14 cellular contexts compared by ENCODE assay signal in genomic region chr7:155921804-155922506, GRCh38.
A peak's percentile ranks its signal among the peaks of the same experiment; 100 is the strongest.
DNase-seq lines count a peak whose midpoint lies in the region; ATAC-seq, FAIRE-seq and TF ChIP-seq lines count a peak whose summit lies in the region.
"Had no signal": no experiment of that assay in that cellular context is flagged by ENCODE, and none has a peak within 500 bp of the region (broad histone marks: within the 10 kb centered on the region; RNA-seq: fewer than 3 reads in every experiment).

No MANE protein-coding gene starts in this region.

- FAIRE-seq in bronchial epithelial cell (lab: Jason Lieb, UNC) = no peak

- TF ChIP-seq POLR2A in thyroid gland (IDR thresholded peaks at IDR 0.05) = no peak

- DNase-seq in LoVo (ENCODE audit: low spot score) (peak; percentile 81), bronchial epithelial cell (ENCODE audit: low read depth) (peak; percentile 87), lung (ENCODE audit: low spot score) (peak; percentile 59), thyroid gland (peak; percentile 85 to 86)
- no peak for DNase-seq in activated T-cell treated with anti-CD3 and anti-CD28 coated beads, Interleukin-2, amount 50 U/mL, for 48 hours
- DNase-seq: activated T-cell treated with anti-CD3 and anti-CD28 coated beads, Interleukin-2, amount 50 U/mL, for 24 hours; CD4-positive, CD25-positive, alpha-beta regulatory T cell; dermis blood vessel endothelial cell; HCEC 1CT; naive thymus-derived CD8-positive, alpha-beta T cell; NCI-H2081; T-cell had no signal

- H3K4me1 ChIP-seq in lung (ENCODE audit: control insufficient read depth in 2 of 2, insufficient read depth in 2 of 2, low read length in 2 of 2) (peaks cover 0 to 3% of the 10 kb centered on the region in 2 donors), thyroid gland (peaks cover 0 to 8% of the 10 kb centered on the region in 2 donors)

- no peak overlapping the region for H3K27ac ChIP-seq in lung (ENCODE audit: low read depth in 1 of 2, low read length in 1 of 2)
- peak overlapping the region in 1 of 3 donors; percentile 30 for H3K27ac ChIP-seq in thyroid gland

- no peak for TF ChIP-seq CTCF in bronchial epithelial cell (IDR thresholded peaks at IDR 0.05; ENCODE audit: insufficient read depth, low read length, severe bottlenecking)
- no peak for TF ChIP-seq CTCF in lung (IDR thresholded peaks at IDR 0.05; ENCODE audit: control extremely low read depth, extremely low read depth)
- no peak for TF ChIP-seq CTCF in thyroid gland (IDR thresholded peaks at IDR 0.05)

- H3K36me3 ChIP-seq in bronchial epithelial cell (ENCODE audit: control insufficient read depth, insufficient read depth, low read length) = no peaks in the 10 kb centered on the region
- no peaks in the 10 kb centered on the region for H3K36me3 ChIP-seq in lung (ENCODE audit: control insufficient read depth in 2 of 2, insufficient read depth in 2 of 2, low read length in 2 of 2)
- H3K36me3 ChIP-seq in thyroid gland = no peaks in the 10 kb centered on the region

- H3K9me3 ChIP-seq in lung (ENCODE audit: control insufficient read depth in 2 of 2, insufficient read depth in 1 of 2, low read length in 1 of 2) (peaks cover 0 to 4% of the 10 kb centered on the region in 2 donors), thyroid gland (no peaks in the 10 kb centered on the region)

- intact Hi-C loops in thyroid gland (cut with DNase I) = no loop called here

- WGBS in lung, 2 donors = 64 to 66% methylated on average over 29 of the region's 29 CpGs
- WGBS in thyroid gland, 2 donors = 34 to 51% methylated on average over 15 to 17 of the region's 29 CpGs

- H3K4me3 ChIP-seq in bronchial epithelial cell (ENCODE audit: low read depth, low read length) (no peak overlapping the region), lung (no peak overlapping the region), thyroid gland (replicated peaks in 1 of 3) (no peak overlapping the region)

- ATAC-seq in lung (ENCODE audit: insufficient read depth, low FRiP score) = peak; percentile 61
- no peak for ATAC-seq in HG02588 (IDR thresholded peaks at IDR 0.05; ENCODE audit: unreplicated experiment)
- no peak for ATAC-seq in GM21717 (IDR thresholded peaks at IDR 0.05; ENCODE audit: unreplicated experiment)
- ATAC-seq: naive thymus-derived CD8-positive, alpha-beta T cell; T-cell had no signal

- H3K27me3 ChIP-seq in bronchial epithelial cell (ENCODE audit: control insufficient read depth, insufficient read depth, low read length) = no peaks in the 10 kb centered on the region
- no peaks in the 10 kb centered on the region for H3K27me3 ChIP-seq in lung (ENCODE audit: control insufficient read depth, insufficient read depth)
- H3K27me3 ChIP-seq in thyroid gland = no peaks in the 10 kb centered on the region

Comparison
In these comparisons a context has a peak if more than half of its experiments do, and no peak if none do; other contexts are left out.
1. DNase-seq: peak in LoVo (single experiment), bronchial epithelial cell (single experiment), lung (single experiment) and thyroid gland (2 of 2); none in activated T-cell treated with anti-CD3 and anti-CD28 coated beads, Interleukin-2, amount 50 U/mL, for 48 hours (0 of 2).